In the genomic region with DNA sequence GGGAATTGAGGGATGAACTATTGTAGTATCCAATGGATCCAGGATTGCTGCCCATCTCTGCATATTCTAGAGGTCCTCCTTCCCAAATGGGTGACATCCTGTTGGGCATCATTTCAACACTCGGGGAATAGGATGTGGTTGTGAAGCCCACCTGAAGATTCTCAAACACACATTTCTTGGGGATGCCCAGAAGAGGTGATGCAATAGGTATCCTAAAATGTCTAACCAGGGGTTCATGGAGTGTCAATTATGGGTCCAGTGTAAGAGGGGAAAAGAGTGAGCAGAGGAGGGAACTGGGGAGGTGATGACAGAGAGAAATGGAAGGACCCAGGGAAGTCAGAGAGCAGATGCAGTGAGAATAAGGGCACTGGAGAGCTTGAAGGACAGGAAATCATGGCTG, we compare ENCODE assay signal across 1 cellular context.
TF ChIP-seq lines count a peak whose summit lies in the region.

No MANE protein-coding gene starts in this region.

TF ChIP-seq in IMR-90, 13 proteins besides CTCF, POLR2A, EP300 and RAD21:
- TF ChIP-seq CEBPB (IDR thresholded peaks at IDR 0.05; ENCODE audit: low read depth, low read length) (0 out of 2 replicates have a peak, but pooled peaks have one; percentile 30), MAZ (IDR thresholded peaks at IDR 0.05; ENCODE audit: borderline replicate concordance, low read depth, low read length) (no peak), CHD1 (IDR thresholded peaks at IDR 0.05; ENCODE audit: low read depth, low read length) (no peak), BHLHE40 (IDR thresholded peaks at IDR 0.05; ENCODE audit: low read depth, low read length) (no peak)
- TF ChIP-seq, protein P1, sequence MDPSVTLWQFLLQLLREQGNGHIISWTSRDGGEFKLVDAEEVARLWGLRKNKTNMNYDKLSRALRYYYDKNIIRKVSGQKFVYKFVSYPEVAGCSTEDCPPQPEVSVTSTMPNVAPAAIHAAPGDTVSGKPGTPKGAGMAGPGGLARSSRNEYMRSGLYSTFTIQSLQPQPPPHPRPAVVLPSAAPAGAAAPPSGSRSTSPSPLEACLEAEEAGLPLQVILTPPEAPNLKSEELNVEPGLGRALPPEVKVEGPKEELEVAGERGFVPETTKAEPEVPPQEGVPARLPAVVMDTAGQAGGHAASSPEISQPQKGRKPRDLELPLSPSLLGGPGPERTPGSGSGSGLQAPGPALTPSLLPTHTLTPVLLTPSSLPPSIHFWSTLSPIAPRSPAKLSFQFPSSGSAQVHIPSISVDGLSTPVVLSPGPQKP (IDR thresholded peaks at IDR 0.05; ENCODE audit: borderline replicate concordance, low read depth, low read length), result no peak
